8 cellular contexts compared by ENCODE assay signal in genomic region chr15:44726568-44727461, GRCh38. TPM values are rescaled to one million over a fixed set of nuclear protein-coding genes. Genes with fewer than 3 reads are reported as not detected.
A peak's percentile ranks its signal among the peaks of the same experiment; 100 is the strongest.
DNase-seq lines count a peak whose midpoint lies in the region; ATAC-seq and TF ChIP-seq lines count a peak whose summit lies in the region.

No MANE protein-coding gene starts in this region.

- no peak overlapping the region for H2BK15ac ChIP-seq in H9 (ENCODE audit: low read depth, low read length)

- peak overlapping the region; percentile 31; the same call in 1 of the 2 replicates for H3K14ac ChIP-seq in H9 (ENCODE audit: insufficient read depth, low read length)

- peak; percentile 52 to 69 (median 58) for ATAC-seq in natural killer cell

- no peak overlapping the region for H3K9ac ChIP-seq in H9 (ENCODE audit: extremely low read depth, insufficient read length, low read length)

- no peak for TF ChIP-seq EP300 in ovary (IDR thresholded peaks at IDR 0.05)

- H3K4me1 ChIP-seq in H9 (ENCODE audit: insufficient read depth, low read length): peaks cover 3% of the 10 kb centered on the region; the same call in 1 of the 2 replicates
- peaks cover 4% of the 10 kb centered on the region for H3K4me1 ChIP-seq in ovary (ENCODE audit: insufficient read depth)

- no peak overlapping the region for H3K4ac ChIP-seq in H9 (ENCODE audit: low read depth, low read length)

- H3K27me3 Mint-ChIP-seq in H9 (ENCODE audit: low read depth): no peaks in the 10 kb centered on the region
- H3K27me3 Mint-ChIP-seq in natural killer cell (ENCODE audit: low read depth in 2 of 2): no peaks in the 10 kb centered on the region
- H3K27me3 Mint-ChIP-seq in progenitor cell of endocrine pancreas: no peaks in the 10 kb centered on the region

- no peak overlapping the region for H4K91ac ChIP-seq in H9 (ENCODE audit: insufficient read length, low read depth, low read length)

- intact Hi-C loops in natural killer cell (cut with micrococcal nuclease): loop anchor here (1.0 to 5.0 kb wide), 4 partner anchors 12 to 475 kb away; partner anchors contain the start of gene EIF3J
- intact Hi-C loops in ovary (cut with DNase I): no loop called here

- no peak overlapping the region for H2AFZ ChIP-seq in H9 (ENCODE audit: low read length)

- no peak overlapping the region for H3K18ac ChIP-seq in H9 (ENCODE audit: insufficient read length, low read depth, low read length)

- no peak overlapping the region for H3K23ac ChIP-seq in H9 (ENCODE audit: insufficient read length, low read depth, low read length)

- no peaks in the 10 kb centered on the region for H3K27me3 ChIP-seq in H9 (ENCODE audit: insufficient read depth, low read length)
- H3K27me3 ChIP-seq in ovary: no peaks in the 10 kb centered on the region

- no peaks in the 10 kb centered on the region for H3K79me2 ChIP-seq in H9 (ENCODE audit: insufficient read depth, low read length)

- peaks cover 7% of the 10 kb centered on the region for H3K23me2 ChIP-seq in H9 (ENCODE audit: insufficient read length, low read depth, low read length, poor library complexity, severe bottlenecking)

- peak overlapping the region; percentile 92 for H4K8ac ChIP-seq in H9 (replicated peaks; ENCODE audit: insufficient read length, low read depth, low read length)

- no peak overlapping the region for H3K56ac ChIP-seq in H9 (ENCODE audit: insufficient read length, low read depth, low read length)

- H2BK5ac ChIP-seq in H9 (ENCODE audit: insufficient read length, low read length): no peak overlapping the region

- H3K4me2 ChIP-seq in H9 (ENCODE audit: insufficient read depth, insufficient read length, low read length): no peak overlapping the region

- H3K9me3 ChIP-seq in H9 (ENCODE audit: control insufficient read depth, low read depth, low read length): no peaks in the 10 kb centered on the region
- no peaks in the 10 kb centered on the region for H3K9me3 ChIP-seq in ovary

- TF ChIP-seq CTCF in GM12875 (IDR thresholded peaks at IDR 0.05; ENCODE audit: borderline replicate concordance, insufficient read depth, low read depth, low read length) (no peak), H9 (conservative IDR thresholded peaks at IDR 0.05) (0 out of 3 replicates have a peak, but pooled peaks have one; percentile 14), NB4 (IDR thresholded peaks at IDR 0.05; ENCODE audit: low read depth, low read length) (peak; percentile 6), epithelial cell of esophagus (IDR thresholded peaks at IDR 0.05; ENCODE audit: insufficient read depth, low read depth, low read length, missing control alignments) (no peak), natural killer cell (IDR thresholded peaks at IDR 0.05) (no peak), ovary (IDR thresholded peaks at IDR 0.05) (no peak), progenitor cell of endocrine pancreas (IDR thresholded peaks at IDR 0.05; ENCODE audit: unreplicated experiment) (no peak)

- H3K79me1 ChIP-seq in H9 (ENCODE audit: insufficient read depth, low read depth, low read length, poor library complexity, severe bottlenecking): no peaks in the 10 kb centered on the region

- peak overlapping the region in 2 of 3 experiments; percentile 78 to 94; a peak in 4 of 7 replicates for H3K27ac Mint-ChIP-seq in H9
- H3K27ac Mint-ChIP-seq in natural killer cell: peak overlapping the region; percentile 100
- H3K27ac Mint-ChIP-seq in progenitor cell of endocrine pancreas: no peak overlapping the region

- H3K27ac ChIP-seq in H9 (ENCODE audit: insufficient read length, low read depth, low read length) (peak overlapping the region; percentile 32), ovary (peak overlapping the region in 1 of 2 donors; percentile 94)

- peak overlapping the region; percentile 62 for H3K4me3 ChIP-seq in GM12875 (ENCODE audit: low read depth, low read length)
- peak overlapping the region; percentile 42 for H3K4me3 ChIP-seq in NB4 (ENCODE audit: low read depth, low read length)
- no peak overlapping the region for H3K4me3 ChIP-seq in epithelial cell of esophagus (ENCODE audit: low read length)
- no peak overlapping the region for H3K4me3 ChIP-seq in ovary

- H3K36me3 Mint-ChIP-seq in H9 (ENCODE audit: insufficient read depth in 1 of 3, low read depth in 3 of 3): peaks cover 0 to 2% (median 0%) of the 10 kb centered on the region in 3 experiments; a peak in 1 of 7 replicates
- H3K36me3 Mint-ChIP-seq in natural killer cell: no peaks in the 10 kb centered on the region
- peaks cover 3% of the 10 kb centered on the region for H3K36me3 Mint-ChIP-seq in progenitor cell of endocrine pancreas (ENCODE audit: insufficient read depth)

- H3K4me1 Mint-ChIP-seq in H9: peaks cover 15 to 21% of the 10 kb centered on the region in 2 experiments
- H3K4me1 Mint-ChIP-seq in natural killer cell: peaks cover 63 to 70% of the 10 kb centered on the region in 2 donors
- peaks cover 10% of the 10 kb centered on the region for H3K4me1 Mint-ChIP-seq in progenitor cell of endocrine pancreas (ENCODE audit: low read depth)

- no peak overlapping the region for H2AK5ac ChIP-seq in H9 (ENCODE audit: insufficient read length, low read length)

- no peaks in the 10 kb centered on the region for H3K9me3 Mint-ChIP-seq in H9
- no peaks in the 10 kb centered on the region for H3K9me3 Mint-ChIP-seq in natural killer cell
- no peaks in the 10 kb centered on the region for H3K9me3 Mint-ChIP-seq in progenitor cell of endocrine pancreas (ENCODE audit: low read depth)

- no peak overlapping the region for H2BK120ac ChIP-seq in H9 (ENCODE audit: low read depth, low read length, poor library complexity, severe bottlenecking)

- no peaks in the 10 kb centered on the region for H3K36me3 ChIP-seq in ovary

- WGBS in H9 (ENCODE audit: extremely low coverage, insufficient read length, low lambda C conversion rate): no CpG with 5 or more reads among the region's 5 CpGs
- WGBS in ovary, 3 donors: 45 to 60% (median 60%) methylated on average over 5 of the region's 5 CpGs

- no peak overlapping the region for H2BK12ac ChIP-seq in H9 (ENCODE audit: insufficient read length, low read depth, low read length)

- H4K5ac ChIP-seq in H9 (ENCODE audit: insufficient read length, low read depth, low read length): peak overlapping the region; percentile 9

- H3K4me3 Mint-ChIP-seq in H9 (peak overlapping the region in 1 of 2 experiments; percentile 13; a peak in 1 of 5 replicates), natural killer cell (peak overlapping the region; percentile 98), progenitor cell of endocrine pancreas (ENCODE audit: low read depth) (no peak overlapping the region)

- no peak overlapping the region for H2BK20ac ChIP-seq in H9 (ENCODE audit: low read depth, low read length, poor library complexity, severe bottlenecking)

- TF ChIP-seq POLR2A in NB4 (IDR thresholded peaks at IDR 0.05; ENCODE audit: extremely low read depth, insufficient read length) (peak; percentile 42), ovary (IDR thresholded peaks at IDR 0.05) (no peak)

- no peaks in the 10 kb centered on the region for H4K20me1 ChIP-seq in H9 (ENCODE audit: control insufficient read depth, insufficient read depth, insufficient read length)

- no peak overlapping the region for H3T11ph ChIP-seq in H9 (ENCODE audit: low read length)

- DNase-seq in H9 (peak; percentile 53), NB4 (ENCODE audit: low read depth) (peak; percentile 97), epithelial cell of esophagus (ENCODE audit: low read depth) (peak; percentile 86), natural killer cell (peak; percentile 72), ovary (no peak), progenitor cell of endocrine pancreas (ENCODE audit: low spot score, unreplicated experiment) (no peak)
- DNase-seq in activated CD8-positive, alpha-beta memory T cell treated with anti-CD3 and anti-CD28 coated beads for 24 hours: peak; percentile 79

RNA-seq across cellular contexts. Expression of gene TRIM69, which starts 9.5 kb away (rescaled TPM):
- total RNA-seq in H9 (2021) (3.8 and 4.3 TPM in 2 replicates), natural killer cell (10 to 100 TPM; 14.2 to 20.1 (median 16.3) TPM), ovary (10 to 100 TPM in 6 of 7 donors, 1 to 10 TPM in 1; 7.0 to 25.5 (median 19.7) TPM), progenitor cell of endocrine pancreas (12.1 and 18.2 TPM in 2 replicates)
- polyA plus RNA-seq in ovary: 10 to 100 TPM; 16.3 to 51.4 TPM

RNA-seq across cellular contexts. Expression of gene B2M, which starts 15.5 kb away (rescaled TPM):
- total RNA-seq in H9 (2021): 74.3 and 81.0 TPM in 2 replicates
- total RNA-seq in natural killer cell: 1,000 to 10,000 TPM; 7,484 to 8,893 (median 7,665) TPM
- 1,000 to 10,000 TPM in 4 of 7 donors, 100 to 1,000 TPM in 3; 827 to 3,158 (median 1,148) TPM for total RNA-seq in ovary
- polyA plus RNA-seq in ovary: 1,000 to 10,000 TPM; 2,417 to 6,504 TPM
- total RNA-seq in progenitor cell of endocrine pancreas: 133 and 139 TPM in 2 replicates

RNA-seq across cellular contexts. Expression of gene PATL2, which starts 15.7 kb away (rescaled TPM):
- total RNA-seq in H9 (2021) (0.46 and 0.55 TPM in 2 replicates), natural killer cell (100 to 1,000 TPM; 101 to 145 (median 112) TPM), ovary (1 to 10 TPM in 5 of 7 donors, under 1 TPM in 2; 0.20 to 1.9 (median 1.2) TPM), progenitor cell of endocrine pancreas (0.73 TPM in 1 of 2 replicates, not detected in the other)
- polyA plus RNA-seq in ovary: 1 to 10 TPM; 1.3 to 2.3 TPM

Comparison
In these comparisons a context has a peak if more than half of its experiments do, and no peak if none do; other contexts are left out.
1. H3K4me3 ChIP-seq: peak in GM12875 (single experiment) and NB4 (single experiment); none in epithelial cell of esophagus (single experiment) and ovary (single experiment).
2. CTCF ChIP-seq: peak in H9 (single experiment) and NB4 (single experiment); none in GM12875 (single experiment), epithelial cell of esophagus (single experiment), natural killer cell (single experiment), ovary (0 of 3) and progenitor cell of endocrine pancreas (single experiment).
3. DNase-seq: peak in H9 (single experiment), NB4 (single experiment), activated CD8-positive, alpha-beta memory T cell treated with anti-CD3 and anti-CD28 coated beads for 24 hours (single experiment), epithelial cell of esophagus (single experiment) and natural killer cell (single experiment); none in ovary (0 of 5) and progenitor cell of endocrine pancreas (single experiment).
4. RNA of gene PATL2, which starts 15.7 kb away (total RNA-seq): 101 to 145 TPM in natural killer cell; 0.20 to 1.9 TPM in ovary, 0.46 to 0.55 TPM in H9 and 0.73 TPM in progenitor cell of endocrine pancreas; every median in the first group is over 10 times any median in the second.